Comparison of ENCODE assay signal across 15 cellular contexts in the genomic region with DNA sequence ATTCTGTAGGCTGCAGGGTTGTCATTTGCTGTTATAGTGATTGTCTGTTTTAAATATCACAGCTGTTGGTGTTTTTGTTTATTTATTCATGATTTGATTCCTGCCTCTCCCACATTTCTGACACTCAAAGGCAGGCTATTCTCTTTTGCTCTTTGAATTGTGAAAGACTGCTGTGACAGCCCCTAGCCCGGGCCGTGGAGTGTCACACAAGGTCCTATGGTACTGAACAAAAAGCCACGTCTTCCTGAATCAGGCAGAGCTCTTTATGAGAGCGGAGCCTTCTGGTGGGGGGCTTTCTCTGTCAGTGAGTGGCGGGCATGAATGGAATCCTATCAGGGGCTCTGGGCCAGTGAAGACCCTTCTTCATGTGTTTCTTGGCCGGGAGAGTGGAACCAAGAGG.
"Had no signal": no experiment of that assay in that cellular context is flagged by ENCODE, and none has a peak within 500 bp of the region (broad histone marks: within the 10 kb centered on the region; RNA-seq: fewer than 3 reads in every experiment).

No MANE protein-coding gene starts in this region.

- H3K4me3 Mint-ChIP-seq: activated T-helper 17 cell treated with anti-CD3 and anti-CD28 coated beads, Interleukin-2, amount 50 U/mL, for 72 hours; memory B cell; natural killer cell; stimulated activated memory B cell treated with anti-CD40 and anti-IgM and Interleukin-4, amounts not matched to agents 10 μg/mL and 1 μg/mL and 100 μg/mL, for 72 hours had no signal

- H3K4me1 Mint-ChIP-seq: activated T-helper 17 cell treated with anti-CD3 and anti-CD28 coated beads, Interleukin-2, amount 50 U/mL, for 72 hours; memory B cell; natural killer cell; stimulated activated memory B cell treated with anti-CD40 and anti-IgM and Interleukin-4, amounts not matched to agents 10 μg/mL and 1 μg/mL and 100 μg/mL, for 72 hours had no signal

- H3K36me3 Mint-ChIP-seq: memory B cell; natural killer cell; stimulated activated memory B cell treated with anti-CD40 and anti-IgM and Interleukin-4, amounts not matched to agents 10 μg/mL and 1 μg/mL and 100 μg/mL, for 72 hours had no signal

- DNase-seq: activated CD4-positive, alpha-beta T cell treated with anti-CD3 and anti-CD28 coated beads, Interleukin-2, amount 50 U/mL, for 1 hour; activated naive CD4-positive, alpha-beta T cell treated with Interleukin-2 at 50 U/mL for 16 hours; aorta; dermis blood vessel endothelial cell; kidney; left ventricle myocardium inferior; natural killer cell; ovary; tibial artery; uterus had no signal

- H3K27me3 Mint-ChIP-seq: activated T-helper 17 cell treated with anti-CD3 and anti-CD28 coated beads, Interleukin-2, amount 50 U/mL, for 72 hours; memory B cell; stimulated activated memory B cell treated with anti-CD40 and anti-IgM and Interleukin-4, amounts not matched to agents 10 μg/mL and 1 μg/mL and 100 μg/mL, for 72 hours had no signal

- H3K27ac Mint-ChIP-seq: activated T-helper 17 cell treated with anti-CD3 and anti-CD28 coated beads, Interleukin-2, amount 50 U/mL, for 72 hours; memory B cell; natural killer cell; stimulated activated memory B cell treated with anti-CD40 and anti-IgM and Interleukin-4, amounts not matched to agents 10 μg/mL and 1 μg/mL and 100 μg/mL, for 72 hours had no signal

- ATAC-seq: activated CD4-positive, CD25-positive, alpha-beta regulatory T cell treated with anti-CD3 and anti-CD28 coated beads, Interleukin-2, amount 50 U/mL, for 24 hours; activated T-helper 17 cell treated with anti-CD3 and anti-CD28 coated beads, Interleukin-2, amount 50 U/mL, for 72 hours; esophagus mucosa; natural killer cell; stimulated activated memory B cell treated with anti-CD40 and anti-IgM and Interleukin-4, amounts not matched to agents 10 μg/mL and 1 μg/mL and 100 μg/mL, for 72 hours had no signal

- H3K9me3 Mint-ChIP-seq: activated T-helper 17 cell treated with anti-CD3 and anti-CD28 coated beads, Interleukin-2, amount 50 U/mL, for 72 hours; stimulated activated memory B cell treated with anti-CD40 and anti-IgM and Interleukin-4, amounts not matched to agents 10 μg/mL and 1 μg/mL and 100 μg/mL, for 72 hours had no signal
